In the genomic region with DNA sequence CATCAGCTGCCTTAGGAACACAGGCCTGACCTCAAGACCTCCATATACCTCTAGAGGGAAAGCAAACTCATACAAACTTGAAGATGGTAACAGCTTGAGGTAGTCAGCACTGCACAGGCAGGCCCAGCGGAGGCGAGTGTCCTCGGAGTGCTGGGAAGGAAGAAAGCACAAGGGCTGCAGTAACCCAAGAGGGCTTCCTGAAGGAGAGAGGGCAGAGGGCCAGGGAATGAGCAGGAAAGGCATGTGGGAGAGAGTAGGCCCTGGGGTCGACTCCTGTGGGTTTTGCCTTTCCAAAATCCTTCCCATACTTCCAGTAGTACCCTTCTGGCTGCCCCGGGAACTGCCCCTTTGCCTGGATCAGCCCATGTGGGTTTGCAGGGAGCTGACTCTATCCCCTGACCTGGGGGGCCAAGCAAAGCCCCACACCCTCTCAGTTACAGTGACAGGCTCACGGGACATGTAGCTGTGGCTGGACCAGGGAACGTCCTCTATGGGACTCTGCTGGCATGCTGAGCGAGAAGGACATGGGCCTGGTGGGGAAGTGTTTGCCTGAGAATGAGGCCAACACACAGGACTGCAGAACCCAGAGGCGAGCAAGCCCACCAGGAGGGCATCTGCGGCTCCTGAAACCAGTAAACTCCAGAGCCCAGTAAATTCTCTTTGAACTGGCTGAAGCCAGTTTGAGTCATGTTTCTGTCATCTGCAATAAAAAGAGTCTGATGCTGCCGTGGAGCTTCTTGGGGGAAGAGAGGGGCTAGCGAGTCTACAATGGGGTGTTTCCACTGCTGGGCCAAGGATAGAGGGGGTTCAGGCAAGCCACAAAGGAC, we compare ENCODE assay signal across 22 cellular contexts.
DNase-seq lines count a peak whose midpoint lies in the region; TF ChIP-seq lines count a peak whose summit lies in the region.
"Had no signal": no experiment of that assay in that cellular context is flagged by ENCODE, and none has a peak within 500 bp of the region (broad histone marks: within the 10 kb centered on the region; RNA-seq: fewer than 3 reads in every experiment).

No MANE protein-coding gene starts in this region.

- 76% methylated on average over 12 of the region's 12 CpGs for WGBS in ectodermal cell, 2 experiments
- WGBS in neuronal stem cell (ENCODE audit: extremely low coverage in 2 of 2, insufficient read length in 2 of 2, insufficient replicate concordance in 1 of 2), 2 donors, result no CpG with 5 or more reads among the region's 12 CpGs

- no peak overlapping the region for H4K91ac ChIP-seq in neuronal stem cell (ENCODE audit: low read depth, low read length, poor library complexity)

- H3K4ac ChIP-seq in neuronal stem cell (ENCODE audit: low read length), result no peak overlapping the region

- H2BK15ac ChIP-seq in neuronal stem cell (ENCODE audit: low read length), result no peak overlapping the region

- H3K9ac ChIP-seq in neuronal stem cell (ENCODE audit: low read depth, low read length, poor library complexity), result no peak overlapping the region
- H3K9ac ChIP-seq: BLaER1 had no signal

- H3K27ac ChIP-seq in HL-60 (replicated peaks) (peak overlapping the region; percentile 91), ectodermal cell (ENCODE audit: insufficient read depth, low read depth, low read length, poor library complexity, severe bottlenecking) (peak overlapping the region; percentile 23), neuronal stem cell (replicated peaks; ENCODE audit: low read length) (no peak overlapping the region), coronary artery (no peak overlapping the region)
- H3K27ac ChIP-seq: BLaER1, cardiac muscle cell, neutrophil, upper lobe of left lung had no signal

- no peaks in the 10 kb centered on the region for H3K36me3 ChIP-seq in ectodermal cell (ENCODE audit: control insufficient read depth, insufficient read depth, low read length)
- no peaks in the 10 kb centered on the region for H3K36me3 ChIP-seq in neuronal stem cell (replicated peaks in 1 of 2; ENCODE audit: control insufficient read depth in 2 of 2, insufficient read depth in 2 of 2, low read length in 2 of 2)
- H3K36me3 ChIP-seq: BLaER1, cardiac muscle cell, neutrophil, upper lobe of left lung had no signal

- H3K27me3 ChIP-seq in HL-60 (ENCODE audit: insufficient read depth, poor library complexity, severe bottlenecking) (no peaks in the 10 kb centered on the region), ectodermal cell (ENCODE audit: control insufficient read depth, insufficient read depth, low read length, poor library complexity, severe bottlenecking) (no peaks in the 10 kb centered on the region), neuronal stem cell (ENCODE audit: control insufficient read depth in 3 of 3, insufficient read depth in 3 of 3, low read depth in 1 of 3, low read length in 3 of 3) (no peaks in the 10 kb centered on the region)
- H3K27me3 ChIP-seq: BLaER1, cardiac muscle cell, neutrophil, upper lobe of left lung had no signal

- H3K9me3 ChIP-seq in ectodermal cell (ENCODE audit: control insufficient read depth, low read length), result no peaks in the 10 kb centered on the region
- peaks cover 2 to 4% of the 10 kb centered on the region in 2 donors for H3K9me3 ChIP-seq in neuronal stem cell (replicated peaks in 1 of 2; ENCODE audit: control insufficient read depth in 2 of 2, insufficient read depth in 1 of 2, low read depth in 1 of 2, low read length in 2 of 2)
- H3K9me3 ChIP-seq: BLaER1, Caco-2, neutrophil, upper lobe of left lung had no signal

- H3K14ac ChIP-seq in neuronal stem cell (ENCODE audit: low read length), result no peak overlapping the region

- H3K79me1 ChIP-seq in neuronal stem cell (ENCODE audit: low read depth, low read length), result no peaks in the 10 kb centered on the region

- H3K18ac ChIP-seq in neuronal stem cell (ENCODE audit: low read length), result peak overlapping the region; percentile 57

- no peak overlapping the region for H2BK5ac ChIP-seq in neuronal stem cell (ENCODE audit: low read length)

- TF ChIP-seq CTCF in HL-60 (IDR thresholded peaks at IDR 0.05; ENCODE audit: insufficient read depth, low read length), result no peak
- TF ChIP-seq CTCF in coronary artery (IDR thresholded peaks at IDR 0.05), result no peak

- DNase-seq in Daoy (ENCODE audit: low read depth), result peak; percentile 81
- DNase-seq in HL-60 (ENCODE audit: low read depth in 1 of 2, low spot score in 1 of 2), result no peak
- DNase-seq in neuronal stem cell (ENCODE audit: low spot score), result no peak
- no peak for DNase-seq in GOT3 (lab: John Stamatoyannopoulos, UW)
- no peak for DNase-seq in coronary artery (ENCODE audit: low spot score)
- DNase-seq in NCI-H69 (lab: John Stamatoyannopoulos, UW), result no peak
- no peak for DNase-seq in T-helper 1 cell
- DNase-seq: ACHN; activated CD4-positive, alpha-beta T cell treated with anti-CD3 and anti-CD28 coated beads for 36 hours; activated naive CD4-positive, alpha-beta T cell treated with anti-CD3 and anti-CD28 coated beads for 36 hours; activated T-cell treated with anti-CD3 and anti-CD28 coated beads, Interleukin-2, amount 50 U/mL, for 72 hours; amniotic stem cell; Caco-2; dermis blood vessel endothelial cell; DND-41; KG1; NCI-H1694 treated with DMSO at 0.1 percent for 48 hours; upper lobe of left lung had no signal

- H3K4me1 ChIP-seq in ectodermal cell (ENCODE audit: control insufficient read depth, insufficient read depth, low read length) (peaks cover 16% of the 10 kb centered on the region), neuronal stem cell (ENCODE audit: control insufficient read depth in 2 of 2, insufficient read depth in 1 of 2, low read depth in 1 of 2, low read length in 2 of 2) (peaks cover 10 to 13% of the 10 kb centered on the region in 2 donors)
- H3K4me1 ChIP-seq: Caco-2, upper lobe of left lung had no signal

- no peak overlapping the region for H3K4me3 ChIP-seq in HL-60 (replicated peaks; ENCODE audit: insufficient read depth, low read length)
- H3K4me3 ChIP-seq in ectodermal cell (ENCODE audit: insufficient read depth, low read depth, low read length), result no peak overlapping the region
- no peak overlapping the region for H3K4me3 ChIP-seq in neuronal stem cell (ENCODE audit: low read length in 2 of 2)
- no peak overlapping the region for H3K4me3 ChIP-seq in coronary artery
- H3K4me3 ChIP-seq: BLaER1, cardiac muscle cell, upper lobe of left lung had no signal

- H4K8ac ChIP-seq in neuronal stem cell (ENCODE audit: low read depth, low read length), result no peak overlapping the region

- no peak overlapping the region for H3K23ac ChIP-seq in neuronal stem cell (ENCODE audit: low read depth, low read length, poor library complexity)

- H2BK120ac ChIP-seq in neuronal stem cell (ENCODE audit: low read depth, low read length), result no peak overlapping the region

- H2AFZ ChIP-seq in neuronal stem cell (ENCODE audit: low read length), result peak overlapping the region; percentile 64

- no peak overlapping the region for H3K4me2 ChIP-seq in neuronal stem cell (ENCODE audit: insufficient read depth, low read length, poor library complexity, severe bottlenecking)
- H3K4me2 ChIP-seq: BLaER1 had no signal

- no peak overlapping the region for H2BK12ac ChIP-seq in neuronal stem cell (ENCODE audit: low read length)

- H2AK5ac ChIP-seq in neuronal stem cell (ENCODE audit: low read depth, low read length), result no peak overlapping the region

Comparison
In these comparisons a context has a peak if more than half of its experiments do, and no peak if none do; other contexts are left out.
1. H3K27ac ChIP-seq: peak in HL-60 (single experiment) and ectodermal cell (single experiment); none in neuronal stem cell (single experiment) and coronary artery (0 of 2).